1 cellular context compared by ENCODE assay signal in the genomic region with DNA sequence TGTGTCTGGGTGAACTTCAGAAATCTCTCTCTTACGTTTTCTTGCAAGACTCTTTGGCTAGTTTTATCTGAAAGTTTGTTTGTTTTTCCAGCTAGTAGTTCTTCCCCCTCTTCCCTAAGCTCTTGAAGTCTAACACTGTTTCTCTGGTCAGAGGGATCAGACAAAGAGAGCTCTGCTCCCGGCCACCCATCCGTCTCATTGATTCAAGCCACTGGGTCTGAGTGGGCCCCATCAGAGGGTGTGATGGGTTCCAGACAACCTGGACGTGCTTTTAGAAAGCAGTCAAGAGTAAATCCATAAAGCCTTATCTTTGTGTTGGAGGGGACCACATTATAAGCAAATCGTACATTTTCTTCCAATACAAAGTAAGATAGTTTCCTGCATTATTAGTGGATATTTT.
TF ChIP-seq lines count a peak whose summit lies in the region.

No MANE protein-coding gene starts in this region.

TF ChIP-seq in neural cell, 6 proteins besides CTCF, POLR2A, EP300 and RAD21 (continued from another document):
- TF ChIP-seq REST (IDR thresholded peaks at IDR 0.05; ENCODE audit: borderline replicate concordance) (no peak), EZH2 (IDR thresholded peaks at IDR 0.05; ENCODE audit: borderline replicate concordance, insufficient read depth, low read length, poor library complexity, severe bottlenecking) (no peak), POLR2AphosphoS5 (IDR thresholded peaks at IDR 0.05) (no peak), MXI1 (conservative IDR thresholded peaks at IDR 0.05; ENCODE audit: poor library complexity, severe bottlenecking) (no peak), TAF1 (IDR thresholded peaks at IDR 0.05; ENCODE audit: low read depth) (no peak)
